Comparison of ENCODE assay signal across 21 cellular contexts in genomic region chr14:30888480-30889243, GRCh38.
"Had no signal": no experiment of that assay in that cellular context is flagged by ENCODE, and none has a peak within 500 bp of the region (broad histone marks: within the 10 kb centered on the region; RNA-seq: fewer than 3 reads in every experiment).

No MANE protein-coding gene starts in this region.

- H3K4me1 Mint-ChIP-seq: activated T-helper 17 cell treated with anti-CD3 and anti-CD28 coated beads, Interleukin-2, amount 50 U/mL, for 72 hours; natural killer cell; T-helper 17 cell had no signal

- H3K4me3 Mint-ChIP-seq: activated CD4-positive, alpha-beta T cell treated with anti-CD3 and anti-CD28 coated beads, Interleukin-2, amount 10 ng/mL, durations not matched to agents 7 days and 5 days; activated T-helper 17 cell treated with anti-CD3 and anti-CD28 coated beads, Interleukin-2, amount 50 U/mL, for 72 hours; natural killer cell; T-helper 17 cell had no signal

- H3K36me3 ChIP-seq: upper lobe of left lung had no signal

- H3K27ac Mint-ChIP-seq: activated CD4-positive, alpha-beta T cell treated with anti-CD3 and anti-CD28 coated beads, Interleukin-2, amount 10 ng/mL, durations not matched to agents 7 days and 5 days; activated T-helper 17 cell treated with anti-CD3 and anti-CD28 coated beads, Interleukin-2, amount 50 U/mL, for 72 hours; T-helper 17 cell had no signal

- DNase-seq: activated CD4-positive, alpha-beta T cell treated with anti-CD3 and anti-CD28 coated beads, Interleukin-2, amount 10 ng/mL, durations not matched to agents 7 days and 5 days; activated CD4-positive, CD25-positive, alpha-beta regulatory T cell; activated CD8-positive, alpha-beta memory T cell treated with anti-CD3 and anti-CD28 coated beads, Interleukin-2, amount 50 U/mL, for 48 hours; activated naive CD4-positive, alpha-beta T cell treated with Interleukin-2 at 50 U/mL for 16 hours; aorta; cerebellar nuclear complex; effector CD8-positive, alpha-beta T cell; foreskin keratinocyte; glutamatergic neuron; hypothalamus; left ventricle myocardium superior; mesenchymal stem cell; natural killer cell; right cardiac atrium; stimulated activated CD4-positive, alpha-beta T cell treated with anti-CD3 and anti-CD28 coated beads, Interleukin-4, amount 100 ng/mL, for 24 hours; stomach; T-helper 17 cell; testis; upper lobe of left lung had no signal

- H3K9me3 ChIP-seq: stomach, testis, upper lobe of left lung had no signal

- H3K4me3 ChIP-seq: skin epidermis, stomach, testis, upper lobe of left lung had no signal

- H3K4me1 ChIP-seq: foreskin keratinocyte, stomach, upper lobe of left lung had no signal

- H3K27ac ChIP-seq: foreskin keratinocyte, skin epidermis, stomach, testis, upper lobe of left lung had no signal

- H3K27me3 Mint-ChIP-seq: activated CD4-positive, alpha-beta T cell treated with anti-CD3 and anti-CD28 coated beads, Interleukin-2, amount 10 ng/mL, durations not matched to agents 7 days and 5 days; activated T-helper 17 cell treated with anti-CD3 and anti-CD28 coated beads, Interleukin-2, amount 50 U/mL, for 72 hours; T-helper 17 cell had no signal

- H3K27me3 ChIP-seq: foreskin keratinocyte, stomach, testis, upper lobe of left lung had no signal

- H3K36me3 Mint-ChIP-seq: natural killer cell had no signal

- ATAC-seq: activated T-helper 17 cell treated with anti-CD3 and anti-CD28 coated beads, Interleukin-2, amount 50 U/mL, for 72 hours; foreskin keratinocyte; left ventricle myocardium superior; natural killer cell; right cardiac atrium; T-helper 17 cell had no signal

- H3K9me3 Mint-ChIP-seq: activated CD4-positive, alpha-beta T cell treated with anti-CD3 and anti-CD28 coated beads, Interleukin-2, amount 10 ng/mL, durations not matched to agents 7 days and 5 days; activated T-helper 17 cell treated with anti-CD3 and anti-CD28 coated beads, Interleukin-2, amount 50 U/mL, for 72 hours; natural killer cell had no signal
